ENCODE assay signal across 8 cellular contexts in genomic region chr5:150000261-150000989, GRCh38. TPM values are rescaled to one million over a fixed set of nuclear protein-coding genes. Genes with fewer than 3 reads are reported as not detected.
A peak's percentile ranks its signal among the peaks of the same experiment; 100 is the strongest.
DNase-seq lines count a peak whose midpoint lies in the region; TF ChIP-seq lines count a peak whose summit lies in the region.

A gene with protein sequence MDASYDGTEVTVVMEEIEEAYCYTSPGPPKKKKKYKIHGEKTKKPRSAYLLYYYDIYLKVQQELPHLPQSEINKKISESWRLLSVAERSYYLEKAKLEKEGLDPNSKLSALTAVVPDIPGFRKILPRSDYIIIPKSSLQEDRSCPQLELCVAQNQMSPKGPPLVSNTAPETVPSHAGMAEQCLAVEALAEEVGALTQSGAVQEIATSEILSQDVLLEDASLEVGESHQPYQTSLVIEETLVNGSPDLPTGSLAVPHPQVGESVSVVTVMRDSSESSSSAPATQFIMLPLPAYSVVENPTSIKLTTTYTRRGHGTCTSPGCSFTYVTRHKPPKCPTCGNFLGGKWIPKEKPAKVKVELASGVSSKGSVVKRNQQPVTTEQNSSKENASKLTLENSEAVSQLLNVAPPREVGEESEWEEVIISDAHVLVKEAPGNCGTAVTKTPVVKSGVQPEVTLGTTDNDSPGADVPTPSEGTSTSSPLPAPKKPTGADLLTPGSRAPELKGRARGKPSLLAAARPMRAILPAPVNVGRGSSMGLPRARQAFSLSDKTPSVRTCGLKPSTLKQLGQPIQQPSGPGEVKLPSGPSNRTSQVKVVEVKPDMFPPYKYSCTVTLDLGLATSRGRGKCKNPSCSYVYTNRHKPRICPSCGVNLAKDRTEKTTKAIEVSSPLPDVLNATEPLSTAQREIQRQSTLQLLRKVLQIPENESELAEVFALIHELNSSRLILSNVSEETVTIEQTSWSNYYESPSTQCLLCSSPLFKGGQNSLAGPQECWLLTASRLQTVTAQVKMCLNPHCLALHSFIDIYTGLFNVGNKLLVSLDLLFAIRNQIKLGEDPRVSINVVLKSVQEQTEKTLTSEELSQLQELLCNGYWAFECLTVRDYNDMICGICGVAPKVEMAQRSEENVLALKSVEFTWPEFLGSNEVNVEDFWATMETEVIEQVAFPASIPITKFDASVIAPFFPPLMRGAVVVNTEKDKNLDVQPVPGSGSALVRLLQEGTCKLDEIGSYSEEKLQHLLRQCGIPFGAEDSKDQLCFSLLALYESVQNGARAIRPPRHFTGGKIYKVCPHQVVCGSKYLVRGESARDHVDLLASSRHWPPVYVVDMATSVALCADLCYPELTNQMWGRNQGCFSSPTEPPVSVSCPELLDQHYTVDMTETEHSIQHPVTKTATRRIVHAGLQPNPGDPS (N-terminal part only) (plus strand): TSS chr5:150000739. CDS start chr5:150004853, 4,114 bp downstream.
TSS of gene TIGD6 (minus strand) at chr5:150000654. CDS start at chr5:149996348, 4,306 bp downstream.

- in situ Hi-C loops in G401 (cut with HindIII; ENCODE audit: low sequenced_read_pairs): no loop called here

- no peak within 1 kb of the TSS for H3K56ac ChIP-seq in H9 (ENCODE audit: insufficient read length, low read depth, low read length)

- H3K9ac ChIP-seq in H9 (ENCODE audit: extremely low read depth, insufficient read length, low read length): peak within 1 kb of the TSS; percentile 92

- H3K27me3 Mint-ChIP-seq in H9 (ENCODE audit: low read depth) (no peaks in the 10 kb centered on the region), neural crest cell (ENCODE audit: low read depth) (no peaks in the 10 kb centered on the region)

- H2AFZ ChIP-seq in H9 (ENCODE audit: low read length): no peak within 1 kb of the TSS

- peaks cover 19 to 23% of the 10 kb centered on the region in 2 experiments for H3K4me1 Mint-ChIP-seq in H9
- peaks cover 40% of the 10 kb centered on the region for H3K4me1 Mint-ChIP-seq in neural crest cell

- no peak for TF ChIP-seq CTCF in H9 (conservative IDR thresholded peaks at IDR 0.05)
- TF ChIP-seq CTCF in fibroblast of villous mesenchyme (IDR thresholded peaks at IDR 0.05; ENCODE audit: insufficient read depth, low read depth, low read length): no peak
- peak; percentile 10 for TF ChIP-seq CTCF in neural crest cell (conservative IDR thresholded peaks at IDR 0.05)
- no peak for TF ChIP-seq CTCF in stomach (IDR thresholded peaks at IDR 0.05)

- no peak within 1 kb of the TSS for H2BK15ac ChIP-seq in H9 (ENCODE audit: low read depth, low read length)

- H3T11ph ChIP-seq in H9 (ENCODE audit: low read length): no peak within 1 kb of the TSS

- no CpG with 5 or more reads among the region's 72 CpGs for WGBS in H9 (ENCODE audit: extremely low coverage, insufficient read length, low lambda C conversion rate)
- WGBS in stomach, 5 donors: 0 to 1% (median 0%) methylated on average over 23 to 71 of the region's 72 CpGs

- peaks cover 9 to 15% (median 10%) of the 10 kb centered on the region in 3 experiments; a peak in 6 of 7 replicates for H3K36me3 Mint-ChIP-seq in H9 (ENCODE audit: insufficient read depth in 1 of 3, low read depth in 3 of 3)
- peaks cover 4% of the 10 kb centered on the region for H3K36me3 Mint-ChIP-seq in neural crest cell (ENCODE audit: low read depth)

- no peak within 1 kb of the TSS for H2BK12ac ChIP-seq in H9 (ENCODE audit: insufficient read length, low read depth, low read length)

- peak within 1 kb of the TSS; percentile 89 for H3K14ac ChIP-seq in H9 (ENCODE audit: insufficient read depth, low read length)

- H2BK120ac ChIP-seq in H9 (ENCODE audit: low read depth, low read length, poor library complexity, severe bottlenecking): no peak within 1 kb of the TSS

- no peak within 1 kb of the TSS for H4K8ac ChIP-seq in H9 (replicated peaks; ENCODE audit: insufficient read length, low read depth, low read length)

- H3K23ac ChIP-seq in H9 (ENCODE audit: insufficient read length, low read depth, low read length): no peak within 1 kb of the TSS

- no peaks in the 10 kb centered on the region for H4K20me1 ChIP-seq in H9 (ENCODE audit: control insufficient read depth, insufficient read depth, insufficient read length)

- no peaks in the 10 kb centered on the region for H3K27me3 ChIP-seq in H9 (ENCODE audit: insufficient read depth, low read length)
- no peaks in the 10 kb centered on the region for H3K27me3 ChIP-seq in stomach

- H3K79me1 ChIP-seq in H9 (ENCODE audit: insufficient read depth, low read depth, low read length, poor library complexity, severe bottlenecking): no peaks in the 10 kb centered on the region

- H2AK5ac ChIP-seq in H9 (ENCODE audit: insufficient read length, low read length): no peak within 1 kb of the TSS

- H3K4me3 ChIP-seq in fibroblast of villous mesenchyme (ENCODE audit: low read depth, low read length) (peak within 1 kb of the TSS; percentile 95), stomach (peak within 1 kb of the TSS; percentile 59 to 99 (median 94))

- H3K9me3 Mint-ChIP-seq in H9 (no peaks in the 10 kb centered on the region; a peak in 1 of 5 replicates), neural crest cell (no peaks in the 10 kb centered on the region)

- no peak within 1 kb of the TSS for H2BK20ac ChIP-seq in H9 (ENCODE audit: low read depth, low read length, poor library complexity, severe bottlenecking)

- H3K27ac ChIP-seq in H9 (ENCODE audit: insufficient read length, low read depth, low read length) (peak within 1 kb of the TSS; percentile 86), stomach (peak within 1 kb of the TSS; percentile 76 to 96 (median 93))

- no peaks in the 10 kb centered on the region; the same call in 1 of the 2 replicates for H3K79me2 ChIP-seq in H9 (ENCODE audit: insufficient read depth, low read length)

- H3K4me2 ChIP-seq in H9 (ENCODE audit: insufficient read depth, insufficient read length, low read length): peak within 1 kb of the TSS; percentile 95

- H3K4me1 ChIP-seq in H9 (ENCODE audit: insufficient read depth, low read length) (peaks cover 2% of the 10 kb centered on the region; the same call in 1 of the 2 replicates), stomach (peaks cover 25 to 48% (median 37%) of the 10 kb centered on the region in 4 donors)

- H3K4me3 Mint-ChIP-seq in H9: peak within 1 kb of the TSS; percentile 88 to 95
- H3K4me3 Mint-ChIP-seq in neural crest cell: peak within 1 kb of the TSS; percentile 96

- peaks cover 13% of the 10 kb centered on the region for H3K23me2 ChIP-seq in H9 (ENCODE audit: insufficient read length, low read depth, low read length, poor library complexity, severe bottlenecking)

- H4K91ac ChIP-seq in H9 (ENCODE audit: insufficient read length, low read depth, low read length): no peak within 1 kb of the TSS

- TF ChIP-seq POLR2A in Raji (IDR thresholded peaks at IDR 0.05; ENCODE audit: insufficient read depth, low read depth, low read length): peak; percentile 86
- TF ChIP-seq POLR2A in stomach (IDR thresholded peaks at IDR 0.05): peak in 1 of 4 donors; percentile 20

- peaks cover 0 to 29% (median 23%) of the 10 kb centered on the region in 4 donors for H3K36me3 ChIP-seq in stomach

- H4K5ac ChIP-seq in H9 (ENCODE audit: insufficient read length, low read depth, low read length): peak within 1 kb of the TSS; percentile 25

- no peak within 1 kb of the TSS for H2BK5ac ChIP-seq in H9 (ENCODE audit: insufficient read length, low read length)

- H3K27ac Mint-ChIP-seq in H9: peak within 1 kb of the TSS; percentile 87 to 97 (median 94)
- peak within 1 kb of the TSS; percentile 99 for H3K27ac Mint-ChIP-seq in neural crest cell (ENCODE audit: unreplicated experiment)

- no peak within 1 kb of the TSS for H3K4ac ChIP-seq in H9 (ENCODE audit: low read depth, low read length)

- intact Hi-C loops in stomach (cut with DNase I; ENCODE audit: low total_unique reads): no loop called here

- no peak for TF ChIP-seq EP300 in stomach (IDR thresholded peaks at IDR 0.05)

- H3K18ac ChIP-seq in H9 (ENCODE audit: insufficient read length, low read depth, low read length): peak within 1 kb of the TSS; percentile 55

- DNase-seq in G401 (ENCODE audit: low spot score): peak; percentile 93
- peak; percentile 96 for DNase-seq in H9
- peak; percentile 95 for DNase-seq in M059J (ENCODE audit: low read depth)
- peak; percentile 80 for DNase-seq in activated gamma-delta T cell (lab: John Stamatoyannopoulos, UW)
- DNase-seq in fibroblast of villous mesenchyme (ENCODE audit: low read depth): peak; percentile 95
- DNase-seq in neural crest cell (ENCODE audit: low read depth, low spot score): peak; percentile 84
- peak; percentile 93 for DNase-seq in stomach

- H3K9me3 ChIP-seq in H9 (ENCODE audit: control insufficient read depth, low read depth, low read length): no peaks in the 10 kb centered on the region
- H3K9me3 ChIP-seq in stomach: no peaks in the 10 kb centered on the region

RNA-seq across cellular contexts. Expression of the first gene that starts in this region (rescaled TPM):
- total RNA-seq in G401 (2014; rRNA removed; shearing (Covaris generic)): 56.9 and 58.7 TPM in 2 replicates
- total RNA-seq in H9 (2021) (23.8 and 26.9 TPM in 2 replicates), fibroblast of villous mesenchyme (45.3 and 49.6 TPM in 2 replicates), neural crest cell (40.4 and 44.4 TPM in 2 replicates), stomach (10 to 100 TPM; 17.5 to 90.6 (median 52.0) TPM)
- total RNA-seq in M059J (2014; rRNA removed; shearing (Covaris generic)): 34.4 and 51.2 TPM in 2 replicates
- polyA plus RNA-seq in stomach: 10 to 100 TPM in 1 of 3 donors, 1 to 10 TPM in 2; 7.9 to 15.3 (median 10.0) TPM

RNA-seq across cellular contexts. Expression of gene TIGD6, which starts in this region (rescaled TPM):
- 1.4 and 1.9 TPM in 2 replicates for total RNA-seq in G401 (2014; rRNA removed; shearing (Covaris generic))
- total RNA-seq in H9 (2021) (1.2 and 1.8 TPM in 2 replicates), fibroblast of villous mesenchyme (4.7 and 6.1 TPM in 2 replicates), neural crest cell (5.1 and 5.9 TPM in 2 replicates), stomach (1 to 10 TPM in 2 of 5 donors, under 1 TPM in 2, not detected in 1; under 0.01 to 3.3 (median 1.6) TPM)
- total RNA-seq in M059J (2014; rRNA removed; shearing (Covaris generic)): 3.2 and 6.3 TPM in 2 replicates
- 1 to 10 TPM; 1.8 to 2.9 (median 2.9) TPM for polyA plus RNA-seq in stomach

Comparison
In these comparisons a context has a peak if more than half of its experiments do, and no peak if none do; other contexts are left out.
1. Peak in every context shown above with its lines: DNase-seq, H3K4me3 ChIP-seq and H3K27ac ChIP-seq.